ENCODE assay signal across 22 cellular contexts in the genomic region with DNA sequence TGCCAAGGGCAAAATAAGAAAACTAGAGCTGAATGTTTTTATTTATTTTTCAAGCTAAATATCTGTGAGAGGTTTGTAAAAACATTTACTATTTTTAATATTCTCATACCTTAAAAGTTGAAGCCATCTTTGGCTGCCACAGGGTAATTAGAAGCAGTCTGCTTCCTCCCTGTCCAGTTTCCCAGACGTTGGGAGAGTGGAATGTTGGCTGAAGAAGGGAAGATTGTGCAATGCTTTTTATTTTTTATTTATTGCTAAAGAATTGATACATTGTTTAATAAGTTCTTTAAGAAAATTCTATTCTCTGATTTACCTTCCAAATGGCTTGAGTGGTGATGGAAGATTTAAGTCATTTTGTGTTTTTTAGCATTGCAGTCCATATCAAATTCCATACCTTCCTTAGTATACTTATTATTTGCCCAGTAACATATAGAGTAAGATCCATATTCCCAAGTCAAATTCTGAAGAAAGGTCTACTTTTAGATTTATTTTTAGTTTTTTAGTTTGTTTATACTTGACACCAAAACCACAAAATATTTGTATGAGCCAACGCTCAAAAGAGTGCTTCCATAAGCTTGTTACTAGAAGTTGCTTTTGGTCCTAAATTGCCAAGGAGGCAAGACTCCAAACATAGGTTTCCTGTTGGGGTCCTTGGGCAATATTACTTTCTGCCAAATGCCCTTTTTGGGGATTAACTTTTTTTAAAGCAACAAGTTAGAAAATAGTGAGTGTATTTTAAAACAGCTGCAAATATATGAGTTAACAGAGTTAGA.
DNase-seq lines count a peak whose midpoint lies in the region; ATAC-seq and TF ChIP-seq lines count a peak whose summit lies in the region.
"Had no signal": no experiment of that assay in that cellular context is flagged by ENCODE, and none has a peak within 500 bp of the region (broad histone marks: within the 10 kb centered on the region; RNA-seq: fewer than 3 reads in every experiment).

No MANE protein-coding gene starts in this region.

- peak overlapping the region; percentile 40 for H3K4ac ChIP-seq in IMR-90 (ENCODE audit: low read depth, low read length)

- CTCF ChIA-PET in IMR-90 (lab: Yijun Ruan, JAX): interaction anchor here (0.7 to 1.1 kb wide), 3 partner anchors 96 to 719 kb away, joined by 3 to 4 read pairs (median 4); no protein-coding TSS in a partner anchor

- H3K9me3 ChIP-seq in IMR-90 (ENCODE audit: control insufficient read depth, insufficient read depth, low read length) (no peaks in the 10 kb centered on the region), psoas muscle (no peaks in the 10 kb centered on the region)

- H2BK15ac ChIP-seq in IMR-90 (ENCODE audit: low read depth, low read length): no peak overlapping the region; the same call in 1 of the 3 replicates

- no peaks in the 10 kb centered on the region for H3K27me3 ChIP-seq in IMR-90 (ENCODE audit: control insufficient read depth, insufficient read depth, low read length)
- H3K27me3 ChIP-seq in psoas muscle (ENCODE audit: insufficient read depth in 3 of 3, low read length in 2 of 3): no peaks in the 10 kb centered on the region
- H3K27me3 ChIP-seq: neural progenitor cell had no signal

- peaks cover 29% of the 10 kb centered on the region for H3K4me1 Mint-ChIP-seq in chondrocyte (ENCODE audit: low read depth)

- no peak overlapping the region for H3K9ac ChIP-seq in IMR-90 (ENCODE audit: low read depth, low read length)
- H3K9ac ChIP-seq: neural progenitor cell had no signal

- no peak overlapping the region for H3K4me2 ChIP-seq in IMR-90 (ENCODE audit: low read depth, low read length)
- H3K4me2 ChIP-seq: neural progenitor cell had no signal

- 0 out of 4 replicates have a peak, but pooled peaks cover 0 to 7% of the 10 kb centered on the region in 2 experiments for H3K79me1 ChIP-seq in IMR-90 (ENCODE audit: low read depth in 1 of 2, low read length in 2 of 2)

- POLR2A ChIA-PET in IMR-90 (lab: Charles Lee; ENCODE audit: unreplicated experiment): no interaction called here

- no peaks in the 10 kb centered on the region for H3K27me3 Mint-ChIP-seq in chondrocyte (ENCODE audit: low read depth)

- TF ChIP-seq RAD21 in IMR-90 (IDR thresholded peaks at IDR 0.05; ENCODE audit: low read length): no peak

- peak overlapping the region; percentile 99; the same call in 1 of the 2 replicates for H3K18ac ChIP-seq in IMR-90 (ENCODE audit: low read depth, low read length)

- H3K4me1 ChIP-seq in IMR-90 (ENCODE audit: control insufficient read depth, insufficient read depth, low read length) (peaks cover 20% of the 10 kb centered on the region), psoas muscle (no peaks in the 10 kb centered on the region)
- H3K4me1 ChIP-seq: neural progenitor cell had no signal

- no peaks in the 10 kb centered on the region for H3K36me3 Mint-ChIP-seq in chondrocyte (ENCODE audit: low read depth)
- H3K36me3 Mint-ChIP-seq: neural progenitor cell had no signal

- dilution Hi-C loops in IMR-90 (cut with HindIII; ENCODE audit: low sequenced_read_pairs, unreplicated experiment): no loop called here

- peak overlapping the region; percentile 43 for H3K27ac Mint-ChIP-seq in chondrocyte (ENCODE audit: unreplicated experiment)
- H3K27ac Mint-ChIP-seq: activated naive CD8-positive, alpha-beta T cell treated with anti-CD3 and anti-CD28 coated beads, Interleukin-2, amount 50 U/mL, for 24 hours; activated T-helper 2 cell treated with anti-CD3 and anti-CD28 coated beads, Interferon-gamma antibody, Interleukin-2, Interleukin-4, amounts not matched to agents 10 μg/mL and 5 μg/mL and 100 μg/mL, durations not matched to agents 14 hours and 24 hours and 36 hours; neural progenitor cell had no signal

- no peak overlapping the region for H3K4me3 ChIP-seq in AG09309 (ENCODE audit: control insufficient read depth, low read depth, low read length)
- no peak overlapping the region for H3K4me3 ChIP-seq in IMR-90 (ENCODE audit: insufficient read depth, low read depth, low read length)
- no peak overlapping the region for H3K4me3 ChIP-seq in psoas muscle
- H3K4me3 ChIP-seq: neural progenitor cell had no signal

- intact Hi-C loops in IMR-90 (cut with micrococcal nuclease) (loop anchor here (5.0 kb wide), 1 partner anchor 95 kb away; no protein-coding TSS in a partner anchor), psoas muscle (cut with DNase I) (no loop called here)

- H2AK9ac ChIP-seq in IMR-90 (replicated peaks; ENCODE audit: low read depth, low read length, poor library complexity): no peak overlapping the region

- ATAC-seq in IMR-90 (ENCODE audit: low read depth) (no peak; the same call in 1 of the 2 replicates), GM21367 (IDR thresholded peaks at IDR 0.05; ENCODE audit: unreplicated experiment) (no peak), psoas muscle (no peak), HG02759 (IDR thresholded peaks at IDR 0.05; ENCODE audit: unreplicated experiment) (no peak)
- ATAC-seq: activated naive CD8-positive, alpha-beta T cell treated with anti-CD3 and anti-CD28 coated beads, Interleukin-2, amount 50 U/mL, for 24 hours had no signal

- BruUV-seq in IMR-90 (replicated peaks; lab: Mats Ljungman, UMichigan): no TSS peak

- in situ Hi-C loops in IMR-90 (cut with MboI; ENCODE audit: low sequenced_read_pairs): no loop called here

- TF ChIP-seq CTCF in AG09309 (IDR thresholded peaks at IDR 0.05; ENCODE audit: control insufficient read depth, insufficient read depth, low read depth, low read length, missing control alignments) (no peak), IMR-90 (conservative IDR thresholded peaks at IDR 0.05; ENCODE audit: low read depth, low read length) (no peak), chondrocyte (IDR thresholded peaks at IDR 0.05) (no peak), psoas muscle (IDR thresholded peaks at IDR 0.05) (no peak)

- no peak overlapping the region for H3K23ac ChIP-seq in IMR-90 (ENCODE audit: low read depth, low read length)

- WGBS in IMR-90 (ENCODE audit: extremely low coverage in 2 of 2, insufficient read length in 1 of 2), 2 experiments: no CpG with 5 or more reads among the region's 2 CpGs
- WGBS in psoas muscle, 3 donors: 19 to 30% (median 21%) methylated on average over 2 of the region's 2 CpGs

- H3K36me3 ChIP-seq in IMR-90 (ENCODE audit: control insufficient read depth, insufficient read depth, low read length): no peaks in the 10 kb centered on the region
- H3K36me3 ChIP-seq in psoas muscle (ENCODE audit: insufficient read depth in 1 of 2, low read depth in 1 of 2): no peaks in the 10 kb centered on the region
- H3K36me3 ChIP-seq: neural progenitor cell had no signal

- H4K5ac ChIP-seq in IMR-90 (ENCODE audit: low read depth, low read length): no peak overlapping the region

- peak overlapping the region; percentile 95 for H2BK120ac ChIP-seq in IMR-90 (ENCODE audit: low read depth, low read length)

- no peak overlapping the region for H3K14ac ChIP-seq in IMR-90 (replicated peaks; ENCODE audit: low read depth, low read length)

- H2BK20ac ChIP-seq in IMR-90 (ENCODE audit: low read depth, low read length): peak overlapping the region; percentile 43; the same call in 1 of the 2 replicates

- H2AFZ ChIP-seq in IMR-90 (replicated peaks; ENCODE audit: low read length, poor library complexity): no peak overlapping the region
- H2AFZ ChIP-seq: neural progenitor cell had no signal

- H3K9me3 Mint-ChIP-seq in chondrocyte (ENCODE audit: low read depth): peaks cover 4% of the 10 kb centered on the region
- H3K9me3 Mint-ChIP-seq: activated naive CD8-positive, alpha-beta T cell treated with anti-CD3 and anti-CD28 coated beads, Interleukin-2, amount 50 U/mL, for 24 hours; neural progenitor cell had no signal

- H3K56ac ChIP-seq in IMR-90 (ENCODE audit: extremely low read depth, insufficient read depth, low read length): no peak overlapping the region

- H3K27ac ChIP-seq in IMR-90 (ENCODE audit: insufficient read depth, low read length) (no peak overlapping the region), psoas muscle (no peak overlapping the region)
- H3K27ac ChIP-seq: neural progenitor cell had no signal

- H2BK5ac ChIP-seq in IMR-90 (ENCODE audit: low read depth, low read length, poor library complexity, severe bottlenecking): peak overlapping the region; percentile 78

- peak overlapping the region in 1 of 2 experiments; percentile 79; a peak in 2 of 4 replicates for H4K8ac ChIP-seq in IMR-90 (ENCODE audit: low read depth in 2 of 2, low read length in 2 of 2)

- H3K9me1 ChIP-seq in IMR-90 (ENCODE audit: insufficient read depth, low read length): peaks cover 11% of the 10 kb centered on the region

- H3K4me3 Mint-ChIP-seq in chondrocyte (ENCODE audit: unreplicated experiment): no peak overlapping the region
- H3K4me3 Mint-ChIP-seq: activated naive CD8-positive, alpha-beta T cell treated with anti-CD3 and anti-CD28 coated beads, Interleukin-2, amount 50 U/mL, for 24 hours; neural progenitor cell had no signal

- TF ChIP-seq POLR2A in IMR-90 (IDR thresholded peaks at IDR 0.05; ENCODE audit: low read depth, low read length): no peak

- DNase-seq in AG09309 (ENCODE audit: low read depth) (peak; percentile 42), IMR-90 (peak; percentile 66), chondrocyte (ENCODE audit: low spot score) (no peak), myocyte (ENCODE audit: low read depth) (peak; percentile 58), DMS153 treated with DMSO at 0.1 percent for 48 hours (lab: John Stamatoyannopoulos, UW; ENCODE audit: unreplicated experiment) (no peak), psoas muscle (no peak)
- DNase-seq: activated CD4-positive, alpha-beta T cell treated with anti-CD3 and anti-CD28 coated beads for 48 hours; activated naive CD8-positive, alpha-beta T cell treated with anti-CD3 and anti-CD28 coated beads, Interleukin-2, amount 50 U/mL, for 24 hours; AML-193; central memory CD4-positive, alpha-beta T cell; effector CD8-positive, alpha-beta T cell; foreskin melanocyte; left cardiac atrium; NCI-H1436; NCI-H82; retina; stimulated activated naive CD4-positive, alpha-beta T cell treated with Interleukin-2 at 50 U/mL for 16 hours; trophoblast cell had no signal

- no peak overlapping the region for H2AK5ac ChIP-seq in IMR-90 (ENCODE audit: low read depth, low read length)

- no peaks in the 10 kb centered on the region for H4K20me1 ChIP-seq in IMR-90 (ENCODE audit: insufficient read depth, low read length)

- no peak overlapping the region for H4K91ac ChIP-seq in IMR-90 (ENCODE audit: insufficient read depth, low read depth, low read length)

TF ChIP-seq in IMR-90, 13 proteins besides CTCF, POLR2A, EP300 and RAD21 (continues in another document):
- TF ChIP-seq, protein P1, sequence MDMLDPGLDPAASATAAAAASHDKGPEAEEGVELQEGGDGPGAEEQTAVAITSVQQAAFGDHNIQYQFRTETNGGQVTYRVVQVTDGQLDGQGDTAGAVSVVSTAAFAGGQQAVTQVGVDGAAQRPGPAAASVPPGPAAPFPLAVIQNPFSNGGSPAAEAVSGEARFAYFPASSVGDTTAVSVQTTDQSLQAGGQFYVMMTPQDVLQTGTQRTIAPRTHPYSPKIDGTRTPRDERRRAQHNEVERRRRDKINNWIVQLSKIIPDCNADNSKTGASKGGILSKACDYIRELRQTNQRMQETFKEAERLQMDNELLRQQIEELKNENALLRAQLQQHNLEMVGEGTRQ (IDR thresholded peaks at IDR 0.05; ENCODE audit: low read depth, low read length): no peak
- TF ChIP-seq RCOR1 (IDR thresholded peaks at IDR 0.05; ENCODE audit: insufficient replicate concordance, low read length) (no peak), MXI1 (IDR thresholded peaks at IDR 0.05; ENCODE audit: borderline replicate concordance, low read depth, low read length) (no peak), NFE2L2 (IDR thresholded peaks at IDR 0.05; ENCODE audit: low read depth, low read length) (no peak)

Comparison
In these comparisons a context has a peak if more than half of its experiments do, and no peak if none do; other contexts are left out.
1. DNase-seq: peak in AG09309 (single experiment), IMR-90 (single experiment) and myocyte (single experiment); none in chondrocyte (single experiment), DMS153 treated with DMSO at 0.1 percent for 48 hours (single experiment) and psoas muscle (0 of 2).